ENCODE assay signal across 8 cellular contexts in genomic region chr14:73753043-73753886, GRCh38. TPM values are rescaled to one million over a fixed set of nuclear protein-coding genes. Genes with fewer than 3 reads are reported as not detected.
DNase-seq lines count a peak whose midpoint lies in the region; ATAC-seq and TF ChIP-seq lines count a peak whose summit lies in the region.

No MANE protein-coding gene starts in this region.

- peaks cover 99% of the 10 kb centered on the region for H3K79me2 ChIP-seq in hepatocyte

- peak overlapping the region; percentile 98 for H3K27ac Mint-ChIP-seq in activated naive CD4-positive, alpha-beta T cell treated with anti-CD3 and anti-CD28 coated beads, Interleukin-2, amount 50 U/mL, for 24 hours

- intact Hi-C loops in posterior cingulate gyrus (cut with DNase I), result loop anchor here (10.0 kb wide), 1 partner anchor 72 kb away; no protein-coding TSS in a partner anchor

- TF ChIP-seq CTCF in hepatocyte (IDR thresholded peaks at IDR 0.05; ENCODE audit: poor library complexity), result no peak

- peaks cover 72% of the 10 kb centered on the region for H3K4me1 ChIP-seq in HUES6 (ENCODE audit: control insufficient read depth, insufficient read depth, low read length)
- H3K4me1 ChIP-seq in hepatocyte (ENCODE audit: insufficient read depth), result peaks cover 79% of the 10 kb centered on the region

- H3K9me3 Mint-ChIP-seq in activated naive CD4-positive, alpha-beta T cell treated with anti-CD3 and anti-CD28 coated beads, Interleukin-2, amount 50 U/mL, for 24 hours, result no peaks in the 10 kb centered on the region

- H3K27ac ChIP-seq in HUES6 (ENCODE audit: low read depth, low read length) (no peak overlapping the region), hepatocyte (peak overlapping the region; percentile 89)

- peak overlapping the region; percentile 64 for H3K9ac ChIP-seq in HUES6 (ENCODE audit: low read length)

- H3K27me3 Mint-ChIP-seq in activated naive CD4-positive, alpha-beta T cell treated with anti-CD3 and anti-CD28 coated beads, Interleukin-2, amount 50 U/mL, for 24 hours, result no peaks in the 10 kb centered on the region

- 52% methylated on average over 9 of the region's 9 CpGs for WGBS in hepatocyte (ENCODE audit: low lambda C conversion rate, missing lambda C conversion rate)

- H3K9me3 ChIP-seq in HUES6 (ENCODE audit: control insufficient read depth, insufficient read depth, low read depth, low read length) (no peaks in the 10 kb centered on the region), hepatocyte (ENCODE audit: low read depth) (no peaks in the 10 kb centered on the region)

- no peak overlapping the region for H3K4me3 ChIP-seq in HUES6 (ENCODE audit: low read depth, low read length)
- no peak overlapping the region for H3K4me3 ChIP-seq in hepatocyte

- peaks cover 100% of the 10 kb centered on the region for H4K20me1 ChIP-seq in hepatocyte (ENCODE audit: insufficient read depth, poor library complexity, severe bottlenecking)

- H3K9me2 ChIP-seq in hepatocyte (replicated peaks; ENCODE audit: insufficient read depth), result no peaks in the 10 kb centered on the region

- H3K27me3 ChIP-seq in HUES6 (ENCODE audit: control insufficient read depth, insufficient read depth, low read length), result no peaks in the 10 kb centered on the region
- no peaks in the 10 kb centered on the region for H3K27me3 ChIP-seq in hepatocyte

- peak overlapping the region; percentile 94 for H3K4me3 Mint-ChIP-seq in activated naive CD4-positive, alpha-beta T cell treated with anti-CD3 and anti-CD28 coated beads, Interleukin-2, amount 50 U/mL, for 24 hours

- H2AFZ ChIP-seq in hepatocyte, result no peak overlapping the region

- H3K36me3 ChIP-seq in HUES6 (ENCODE audit: control insufficient read depth, insufficient read depth, low read length) (no peaks in the 10 kb centered on the region), hepatocyte (replicated peaks; ENCODE audit: insufficient read depth, low read depth) (no peaks in the 10 kb centered on the region)

- H3K36me3 Mint-ChIP-seq in activated naive CD4-positive, alpha-beta T cell treated with anti-CD3 and anti-CD28 coated beads, Interleukin-2, amount 50 U/mL, for 24 hours, result no peaks in the 10 kb centered on the region

- H3K4me2 ChIP-seq in hepatocyte, result peak overlapping the region; percentile 71

- peaks cover 98% of the 10 kb centered on the region for H3K4me1 Mint-ChIP-seq in activated naive CD4-positive, alpha-beta T cell treated with anti-CD3 and anti-CD28 coated beads, Interleukin-2, amount 50 U/mL, for 24 hours

- peak; percentile 10 for ATAC-seq in stimulated activated naive CD8-positive, alpha-beta T cell treated with anti-CD3 and anti-CD28 coated beads, Interleukin-15, Interleukin-2, amounts not matched to agents 100 U/mL and 50 U/mL, for 24 hours
- no peak for ATAC-seq in HG02970 (IDR thresholded peaks at IDR 0.05; ENCODE audit: low FRiP score, unreplicated experiment)

- DNase-seq in A172 (ENCODE audit: low spot score), result peak; percentile 67
- DNase-seq in hepatocyte (ENCODE audit: low spot score), result peak; percentile 77
- DNase-seq in stimulated activated naive CD8-positive, alpha-beta T cell treated with anti-CD3 and anti-CD28 coated beads, Interleukin-15, Interleukin-2, amounts not matched to agents 100 U/mL and 50 U/mL, for 24 hours, result no peak
- no peak for DNase-seq in posterior cingulate gyrus
- DNase-seq in DMS114 treated with DMSO at 0.1 percent for 48 hours (lab: John Stamatoyannopoulos, UW; ENCODE audit: unreplicated experiment), result no peak

RNA-seq across cellular contexts. Expression of gene PNMA1, which starts 39.1 kb away (rescaled TPM):
- total RNA-seq in A172 (2014; rRNA removed; shearing (Covaris generic)), result 35.1 and 36.0 TPM in 2 replicates
- total RNA-seq in hepatocyte, result 23.0 and 27.3 TPM in 2 replicates
- polyA plus RNA-seq in hepatocyte, result 41.2 and 45.7 TPM in 2 replicates

Comparison
In these comparisons a context has a peak if more than half of its experiments do, and no peak if none do; other contexts are left out.
1. DNase-seq: peak in A172 (single experiment) and hepatocyte (single experiment); none in stimulated activated naive CD8-positive, alpha-beta T cell treated with anti-CD3 and anti-CD28 coated beads, Interleukin-15, Interleukin-2, amounts not matched to agents 100 U/mL and 50 U/mL, for 24 hours (single experiment), posterior cingulate gyrus (0 of 10) and DMS114 treated with DMSO at 0.1 percent for 48 hours (single experiment).